8 cellular contexts compared by ENCODE assay signal in genomic region chr17:64662774-64663367, GRCh38. TPM values are rescaled to one million over a fixed set of nuclear protein-coding genes. Genes with fewer than 3 reads are reported as not detected.
DNase-seq lines count a peak whose midpoint lies in the region; ATAC-seq and TF ChIP-seq lines count a peak whose summit lies in the region.

No MANE protein-coding gene starts in this region.

- DNase-seq in HCT116 (ENCODE audit: low read depth, low spot score), result peak; percentile 82
- no peak for DNase-seq in activated naive CD8-positive, alpha-beta T cell treated with anti-CD3 and anti-CD28 coated beads, Interleukin-2, amount 50 U/mL, for 24 hours
- no peak for DNase-seq in right lobe of liver
- no peak for DNase-seq in uterus
- no peak for DNase-seq in stimulated activated CD4-positive, alpha-beta T cell treated with anti-CD3 and anti-CD28 coated beads, Interleukin-4, amount 100 ng/mL, for 24 hours
- DNase-seq in NAMALWA (ENCODE audit: low spot score), result no peak

- peaks cover 38% of the 10 kb centered on the region for H3K79me2 ChIP-seq in HCT116 (ENCODE audit: insufficient read depth, low read length)

- POLR2A ChIA-PET in HCT116 (lab: Charles Lee), result interaction anchor here (0.9 to 2.5 kb wide), 8 partner anchors 18 to 70 kb away, joined by 3 to 13 read pairs (median 4); no protein-coding TSS in a partner anchor

- peaks cover 30% of the 10 kb centered on the region for H3K4me1 Mint-ChIP-seq in activated naive CD8-positive, alpha-beta T cell treated with anti-CD3 and anti-CD28 coated beads, Interleukin-2, amount 50 U/mL, for 24 hours

- peak overlapping the region; percentile 89 for H3K27ac Mint-ChIP-seq in activated naive CD8-positive, alpha-beta T cell treated with anti-CD3 and anti-CD28 coated beads, Interleukin-2, amount 50 U/mL, for 24 hours

- H3K4me1 ChIP-seq in HCT116 (ENCODE audit: control insufficient read depth in 1 of 2, insufficient read depth in 2 of 2, low read length in 2 of 2) (peaks cover 72 to 83% of the 10 kb centered on the region in 2 experiments), right lobe of liver (peaks cover 0 to 11% (median 0%) of the 10 kb centered on the region in 4 donors), uterus (no peaks in the 10 kb centered on the region)

- H3K9me2 ChIP-seq in HCT116 (ENCODE audit: insufficient read depth), result no peaks in the 10 kb centered on the region

- TF ChIP-seq CTCF in 22Rv1 (IDR thresholded peaks at IDR 0.05), result no peak
- TF ChIP-seq CTCF in HCT116 (IDR thresholded peaks at IDR 0.05 in 2 of 3, conservative IDR thresholded peaks at IDR 0.05 in 1 of 3; ENCODE audit: borderline replicate concordance in 1 of 3, insufficient read depth in 1 of 3, low read depth in 2 of 3, low read length in 2 of 3), result no peak
- TF ChIP-seq CTCF in right lobe of liver (IDR thresholded peaks at IDR 0.05), result no peak
- TF ChIP-seq CTCF in uterus (IDR thresholded peaks at IDR 0.05), result no peak

- H3K4me2 ChIP-seq in HCT116 (ENCODE audit: low read length), result peak overlapping the region; percentile 82

- 0 out of 2 replicates have a peak, but pooled peaks have one; percentile 1 for TF ChIP-seq RAD21 in HCT116 (IDR thresholded peaks at IDR 0.05; ENCODE audit: low read depth)

- H3K36me3 Mint-ChIP-seq in activated naive CD8-positive, alpha-beta T cell treated with anti-CD3 and anti-CD28 coated beads, Interleukin-2, amount 50 U/mL, for 24 hours (ENCODE audit: low read depth), result no peaks in the 10 kb centered on the region

- peak overlapping the region; percentile 78 for H3K9ac ChIP-seq in HCT116 (ENCODE audit: low read length)

- H2AFZ ChIP-seq in HCT116 (ENCODE audit: low read depth, low read length, poor library complexity, severe bottlenecking), result no peak overlapping the region

- WGBS in right lobe of liver (ENCODE audit: insufficient coverage, low coverage, low lambda C conversion rate, missing lambda C conversion rate), result 47% methylated on average over 14 of the region's 18 CpGs

- RAD21 ChIA-PET in HCT116 (lab: Charles Lee; ENCODE audit: low non-redundant PET in 1 of 2, low total read pairs in 2 of 2, uncharacterized antibody in 2 of 2, unreplicated experiment in 2 of 2), result no interaction called here

- 0 out of 2 replicates have a peak, but pooled peaks cover 4% of the 10 kb centered on the region for H4K20me1 ChIP-seq in HCT116 (ENCODE audit: insufficient read depth)

- ATAC-seq in HCT116 (peak; percentile 53), right lobe of liver (no peak), HG02885 (IDR thresholded peaks at IDR 0.05; ENCODE audit: poor library complexity, unreplicated experiment) (no peak)
- ATAC-seq in activated naive CD8-positive, alpha-beta T cell treated with anti-CD3 and anti-CD28 coated beads, Interleukin-2, amount 50 U/mL, for 24 hours, result no peak

- intact Hi-C loops in HCT116 (cut with micrococcal nuclease), result loop anchor here (2.0 to 5.0 kb wide), 3 partner anchors 44 to 166 kb away; partner anchors contain the start of gene POLG2
- intact Hi-C loops in right lobe of liver (cut with DNase I), result no loop called here
- intact Hi-C loops in uterus (cut with DNase I; ENCODE audit: low total_unique reads), result no loop called here

- CTCF ChIA-PET in HCT116 (lab: Charles Lee), result no interaction called here

- H3K27ac ChIP-seq in 22Rv1 (peak overlapping the region; percentile 78), HCT116 (ENCODE audit: low read depth, low read length) (peak overlapping the region; percentile 96), right lobe of liver (no peak overlapping the region), uterus (peak overlapping the region; percentile 84 to 91)

- H3K9me3 ChIP-seq in HCT116 (ENCODE audit: control insufficient read depth in 1 of 2, insufficient read depth in 1 of 2, low read depth in 1 of 2, low read length in 2 of 2) (no peaks in the 10 kb centered on the region), right lobe of liver (no peaks in the 10 kb centered on the region), uterus (no peaks in the 10 kb centered on the region)

- BruUV-seq in HCT116 (replicated peaks; lab: Mats Ljungman, UMichigan), result TSS peak; percentile 87

- TF ChIP-seq POLR2A in HCT116 (IDR thresholded peaks at IDR 0.05; ENCODE audit: borderline replicate concordance, extremely low read depth, insufficient read depth, insufficient read length), result no peak
- no peak for TF ChIP-seq POLR2A in right lobe of liver (IDR thresholded peaks at IDR 0.05)
- TF ChIP-seq POLR2A in uterus (IDR thresholded peaks at IDR 0.05), result no peak

- H3K4me3 ChIP-seq in HCT116 (replicated peaks in 1 of 2; ENCODE audit: low read depth in 1 of 2, low read length in 2 of 2) (peak overlapping the region; percentile 81 to 82), right lobe of liver (peak overlapping the region; percentile 30 to 73 (median 61)), uterus (peak overlapping the region; percentile 66 to 89)

- H3K27me3 ChIP-seq in HCT116 (ENCODE audit: insufficient read depth, low read length), result no peaks in the 10 kb centered on the region
- H3K27me3 ChIP-seq in right lobe of liver, result no peaks in the 10 kb centered on the region
- no peaks in the 10 kb centered on the region for H3K27me3 ChIP-seq in uterus

- peaks cover 0 to 1% of the 10 kb centered on the region in 2 experiments; a peak in 1 of 4 replicates for H3K36me3 ChIP-seq in HCT116 (ENCODE audit: control insufficient read depth in 1 of 2, insufficient read depth in 2 of 2, low read length in 2 of 2)
- no peaks in the 10 kb centered on the region for H3K36me3 ChIP-seq in right lobe of liver
- H3K36me3 ChIP-seq in uterus, result no peaks in the 10 kb centered on the region

- no peaks in the 10 kb centered on the region for H3K27me3 Mint-ChIP-seq in activated naive CD8-positive, alpha-beta T cell treated with anti-CD3 and anti-CD28 coated beads, Interleukin-2, amount 50 U/mL, for 24 hours

- H3K4me3 Mint-ChIP-seq in activated naive CD8-positive, alpha-beta T cell treated with anti-CD3 and anti-CD28 coated beads, Interleukin-2, amount 50 U/mL, for 24 hours, result peak overlapping the region; percentile 95

- no peaks in the 10 kb centered on the region for H3K9me3 Mint-ChIP-seq in activated naive CD8-positive, alpha-beta T cell treated with anti-CD3 and anti-CD28 coated beads, Interleukin-2, amount 50 U/mL, for 24 hours

TF ChIP-seq in HCT116, 20 proteins besides CTCF, POLR2A, EP300 and RAD21 (continues in another document):
- TF ChIP-seq JUND (IDR thresholded peaks at IDR 0.05), result no peak
- TF ChIP-seq ZBTB33 (IDR thresholded peaks at IDR 0.05; ENCODE audit: extremely low read depth, insufficient replicate concordance, low read length), result no peak
- TF ChIP-seq ATF3 (IDR thresholded peaks at IDR 0.05), result no peak
- TF ChIP-seq YY1 (IDR thresholded peaks at IDR 0.05; ENCODE audit: extremely low read depth, insufficient replicate concordance, low read depth, low read length), result no peak
- TF ChIP-seq ZFX (IDR thresholded peaks at IDR 0.05), result no peak
- TF ChIP-seq SIN3A (IDR thresholded peaks at IDR 0.05; ENCODE audit: low read depth), result no peak
- TF ChIP-seq POLR2AphosphoS5 (IDR thresholded peaks at IDR 0.05; ENCODE audit: low read depth, low read length), result peak; percentile 56
- TF ChIP-seq ELF1 (IDR thresholded peaks at IDR 0.05; ENCODE audit: borderline replicate concordance, low read depth), result no peak
- no peak for TF ChIP-seq EGR1 (IDR thresholded peaks at IDR 0.05; ENCODE audit: low read depth)
- peak; percentile 94 for TF ChIP-seq MAX (IDR thresholded peaks at IDR 0.05)
- TF ChIP-seq SRF (IDR thresholded peaks at IDR 0.05; ENCODE audit: low read depth), result no peak
- peak; percentile 61; the same call in 1 of the 2 replicates for TF ChIP-seq SP1 (IDR thresholded peaks at IDR 0.05; ENCODE audit: low read depth)
- TF ChIP-seq CBX3 (IDR thresholded peaks at IDR 0.05; ENCODE audit: low read depth), result no peak
- TF ChIP-seq ZNF274 (IDR thresholded peaks at IDR 0.05; ENCODE audit: low read depth, low read length), result no peak
- no peak for TF ChIP-seq FOSL1 (IDR thresholded peaks at IDR 0.05; ENCODE audit: low read depth)

RNA-seq across cellular contexts. Expression of gene SMURF2, which starts 0.8 kb away (rescaled TPM):
- total RNA-seq in HCT116 (2021; ENCODE audit: unreplicated experiment) (127 TPM), right lobe of liver (1 to 10 TPM; 2.5 to 6.8 (median 4.0) TPM), uterus (10 to 100 TPM; 18.4 to 92.0 (median 37.3) TPM)
- 71.8 and 86.2 TPM in 2 replicates for polyA plus RNA-seq in HCT116 (2012)

Comparison
In these comparisons a context has a peak if more than half of its experiments do, and no peak if none do; other contexts are left out.
1. H3K27ac ChIP-seq: peak in 22Rv1 (single experiment), HCT116 (single experiment) and uterus (2 of 2); none in right lobe of liver (0 of 3).
2. Peak in every context shown above with its lines, with median percentiles within 50 percentile points of each other: H3K4me3 ChIP-seq.